In genomic region chr2:42378415-42378814, GRCh38 we compare ENCODE assay signal across 9 cellular contexts.
"Had no signal": no experiment of that assay in that cellular context is flagged by ENCODE, and none has a peak within 500 bp of the region (broad histone marks: within the 10 kb centered on the region; RNA-seq: fewer than 3 reads in every experiment).

No MANE protein-coding gene starts in this region.

- H3K27ac Mint-ChIP-seq: GM23338, H9, HFFc6 had no signal

- H3K36me3 ChIP-seq: HAP-1 had no signal

- H3K4me3 ChIP-seq: GM23248, GM23338, HAP-1 had no signal

- H2AFZ ChIP-seq: GM23248, GM23338 had no signal

- ATAC-seq: GM23338, HCT116 had no signal

- H3K4me2 ChIP-seq: GM23338 had no signal

- H3K27ac ChIP-seq: GM23248 had no signal

- H3K9ac ChIP-seq: GM23248 had no signal

- H3K9me3 Mint-ChIP-seq: GM23338, H9, HFFc6 had no signal

- DNase-seq: GM23248, GOT3, H7, H9, HCEC 1CT, HFFc6 had no signal

- H3K4me1 ChIP-seq: HAP-1 had no signal

- H3K4me3 Mint-ChIP-seq: GM23338, H9, HFFc6 had no signal

- H3K9me3 ChIP-seq: HAP-1 had no signal

- H3K4me1 Mint-ChIP-seq: GM23338, H9 had no signal
